30 cellular contexts compared by ENCODE assay signal in genomic region chr1:115218696-115219095, GRCh38.
"Had no signal": no experiment of that assay in that cellular context is flagged by ENCODE, and none has a peak within 500 bp of the region (broad histone marks: within the 10 kb centered on the region; RNA-seq: fewer than 3 reads in every experiment).

No MANE protein-coding gene starts in this region.

- ATAC-seq: left cardiac atrium; left lung; mucosa of descending colon; natural killer cell treated with Interleukin-12 subunit alpha and Interleukin-12 subunit beta and Interleukin-15 and Interleukin-18, amount 100 ng/mL, for 72 hours; right lobe of liver; stimulated activated naive B cell treated with anti-CD40 and anti-IgM and Interleukin-4, amounts not matched to agents 10 μg/mL and 1 μg/mL and 100 μg/mL, for 72 hours; stimulated activated naive CD8-positive, alpha-beta T cell treated with anti-CD3 and anti-CD28 coated beads, Interleukin-15, amount 100 ng/mL, for 72 hours had no signal

- H3K4me1 Mint-ChIP-seq: immature natural killer cell; naive B cell; neural crest cell; stimulated activated naive B cell treated with anti-CD40 and anti-IgM and Interleukin-4, amounts not matched to agents 10 μg/mL and 1 μg/mL and 100 μg/mL, for 72 hours; stimulated activated naive CD8-positive, alpha-beta T cell treated with anti-CD3 and anti-CD28 coated beads, Interleukin-15, amount 100 ng/mL, for 72 hours had no signal

- DNase-seq: dermis blood vessel endothelial cell; effector memory CD4-positive, alpha-beta T cell; erythroblast; esophagus squamous epithelium; hypothalamus; immature natural killer cell; kidney; left cardiac atrium; left lung; mesenchymal stem cell; mucosa of descending colon; naive B cell; right lobe of liver; small intestine; stimulated activated CD4-positive, alpha-beta T cell treated with anti-CD3 and anti-CD28 coated beads, Interleukin-15, amount 100 ng/mL, for 24 hours; stimulated activated CD4-positive, alpha-beta T cell treated with anti-CD3 and anti-CD28 coated beads, Interleukin-2, amount 100 ng/mL, for 48 hours; stimulated activated naive B cell treated with anti-CD40 and anti-IgM and Interleukin-4, amounts not matched to agents 10 μg/mL and 1 μg/mL and 100 μg/mL, for 72 hours; stimulated activated naive CD8-positive, alpha-beta T cell treated with anti-CD3 and anti-CD28 coated beads, Interleukin-15, amount 100 ng/mL, for 72 hours; tibial artery had no signal

- H3K9me3 Mint-ChIP-seq: immature natural killer cell; mesothelial cell of epicardium; natural killer cell treated with Interleukin-12 subunit alpha and Interleukin-12 subunit beta and Interleukin-15 and Interleukin-18, amount 100 ng/mL, for 72 hours; neural crest cell; stimulated activated naive B cell treated with anti-CD40 and anti-IgM and Interleukin-4, amounts not matched to agents 10 μg/mL and 1 μg/mL and 100 μg/mL, for 72 hours; stimulated activated naive CD8-positive, alpha-beta T cell treated with anti-CD3 and anti-CD28 coated beads, Interleukin-15, amount 100 ng/mL, for 72 hours; type B pancreatic cell had no signal

- H3K27ac Mint-ChIP-seq: immature natural killer cell; mesothelial cell of epicardium; naive B cell; natural killer cell treated with Interleukin-12 subunit alpha and Interleukin-12 subunit beta and Interleukin-15 and Interleukin-18, amount 100 ng/mL, for 72 hours; progenitor cell of endocrine pancreas; stimulated activated naive B cell treated with anti-CD40 and anti-IgM and Interleukin-4, amounts not matched to agents 10 μg/mL and 1 μg/mL and 100 μg/mL, for 72 hours; stimulated activated naive CD8-positive, alpha-beta T cell treated with anti-CD3 and anti-CD28 coated beads, Interleukin-15, amount 100 ng/mL, for 72 hours; type B pancreatic cell had no signal

- H3K9me3 ChIP-seq: esophagus squamous epithelium, left lung, mucosa of descending colon, neutrophil, right lobe of liver, tibial artery had no signal

- H3K36me3 Mint-ChIP-seq: immature natural killer cell; mesothelial cell of epicardium; naive B cell; natural killer cell treated with Interleukin-12 subunit alpha and Interleukin-12 subunit beta and Interleukin-15 and Interleukin-18, amount 100 ng/mL, for 72 hours; stimulated activated naive B cell treated with anti-CD40 and anti-IgM and Interleukin-4, amounts not matched to agents 10 μg/mL and 1 μg/mL and 100 μg/mL, for 72 hours; type B pancreatic cell had no signal

- H3K27me3 ChIP-seq: esophagus squamous epithelium, left lung, neutrophil, right lobe of liver, tibial artery had no signal

- H3K36me3 ChIP-seq: esophagus squamous epithelium, left lung, neutrophil, right lobe of liver, tibial artery had no signal

- H3K4me3 Mint-ChIP-seq: immature natural killer cell; mesothelial cell of epicardium; naive B cell; natural killer cell treated with Interleukin-12 subunit alpha and Interleukin-12 subunit beta and Interleukin-15 and Interleukin-18, amount 100 ng/mL, for 72 hours; neural crest cell; stimulated activated naive B cell treated with anti-CD40 and anti-IgM and Interleukin-4, amounts not matched to agents 10 μg/mL and 1 μg/mL and 100 μg/mL, for 72 hours; stimulated activated naive CD8-positive, alpha-beta T cell treated with anti-CD3 and anti-CD28 coated beads, Interleukin-15, amount 100 ng/mL, for 72 hours; type B pancreatic cell had no signal

- H3K4me3 ChIP-seq: coronary artery, esophagus squamous epithelium, left lung, lung, mucosa of descending colon, right lobe of liver, tibial artery had no signal

- H3K27me3 Mint-ChIP-seq: type B pancreatic cell had no signal

- H3K27ac ChIP-seq: left lung, neutrophil, parathyroid adenoma, right lobe of liver, tibial artery had no signal

- FAIRE-seq: endothelial cell of umbilical vein, frontal cortex, kidney, small intestine had no signal

- H3K4me1 ChIP-seq: left lung, parathyroid adenoma, right lobe of liver, tibial artery had no signal
